Comparison of ENCODE assay signal across 3 cellular contexts in genomic region chr3:22916933-22917332, GRCh38.
TF ChIP-seq lines count a peak whose summit lies in the region.

No MANE protein-coding gene starts in this region.

TF ChIP-seq in A549, 52 proteins besides CTCF, POLR2A, EP300 and RAD21:
- TF ChIP-seq PBX3 (IDR thresholded peaks at IDR 0.05) (no peak), MAFK (IDR thresholded peaks at IDR 0.05; ENCODE audit: partially characterized antibody) (peak; percentile 90)

TF ChIP-seq in IMR-90, 13 proteins besides CTCF, POLR2A, EP300 and RAD21:
- TF ChIP-seq RFX5 (IDR thresholded peaks at IDR 0.05; ENCODE audit: low read depth, low read length) (no peak), MAFK (IDR thresholded peaks at IDR 0.05; ENCODE audit: low read depth, low read length) (peak; percentile 88)

TF ChIP-seq in H1, 55 proteins besides CTCF, POLR2A, EP300 and RAD21:
- TF ChIP-seq TBP (IDR thresholded peaks at IDR 0.05; ENCODE audit: low read depth, low read length) (no peak), MAFK (IDR thresholded peaks at IDR 0.05; ENCODE audit: low read depth, low read length) (peak; percentile 45; the same call in 1 of the 2 replicates)
